ENCODE assay signal across 8 cellular contexts in the genomic region with DNA sequence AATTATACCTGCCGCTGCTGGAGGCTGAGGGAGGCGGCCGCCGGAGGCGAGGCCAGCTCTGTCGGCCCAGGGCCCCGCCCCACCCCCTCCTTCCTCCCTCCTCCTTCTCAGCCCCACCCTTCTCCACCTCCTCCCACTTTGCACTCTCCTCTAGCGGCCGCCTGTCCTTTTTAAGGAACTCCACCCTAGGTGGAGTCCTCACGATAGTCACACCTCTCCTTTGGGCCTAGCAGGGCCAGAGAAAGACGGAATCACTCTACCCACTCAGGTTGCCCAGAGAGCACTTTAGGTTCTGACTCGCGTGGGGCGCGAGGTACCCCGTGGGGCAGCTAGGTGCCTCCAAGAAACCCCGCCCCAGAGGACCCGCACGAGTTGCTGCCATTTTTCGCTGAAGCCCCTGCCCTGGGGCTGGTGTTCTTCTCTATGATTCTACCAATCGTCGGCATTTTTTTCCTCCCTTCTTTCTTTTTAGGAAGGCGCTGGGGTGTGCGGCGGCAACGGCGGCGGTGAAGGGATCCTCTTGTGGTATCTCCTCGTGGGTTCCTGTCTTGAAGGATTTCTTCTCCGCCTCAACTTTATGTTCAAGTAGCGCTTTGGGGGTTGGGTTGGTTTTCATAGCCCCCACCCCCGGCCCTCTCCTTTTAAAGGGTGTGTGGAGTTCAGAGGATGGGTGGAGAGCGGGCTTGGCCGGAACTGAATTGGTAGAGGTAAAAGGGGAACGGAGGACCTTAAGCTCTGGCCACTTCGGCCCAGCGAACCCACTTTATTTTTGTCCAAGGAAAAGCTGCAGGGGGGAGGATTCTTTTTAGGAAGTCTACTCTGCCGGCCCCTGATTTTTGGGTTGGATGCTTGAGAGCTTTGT. TPM values are rescaled to one million over a fixed set of nuclear protein-coding genes. Genes with fewer than 3 reads are reported as not detected.
DNase-seq lines count a peak whose midpoint lies in the region; ATAC-seq and TF ChIP-seq lines count a peak whose summit lies in the region.

KLF8 (plus strand) TSS at position 136 of the 862 bp plus-strand sequence. CDS start 979 bp downstream, outside the sequence.

- no peaks in the 10 kb centered on the region for H3K36me3 ChIP-seq in lower lobe of right lung

- peak within 1 kb of the TSS; percentile 75 for H3K27ac ChIP-seq in lower lobe of right lung

- H3K27me3 ChIP-seq in lower lobe of right lung (ENCODE audit: low read depth): no peaks in the 10 kb centered on the region

- peak within 1 kb of the TSS; percentile 63 for H3K4me3 ChIP-seq in lower lobe of right lung

- ATAC-seq in GM18861 (IDR thresholded peaks at IDR 0.05; ENCODE audit: unreplicated experiment): peak; percentile 48
- peak; percentile 61 for ATAC-seq in HG02884 (IDR thresholded peaks at IDR 0.05; ENCODE audit: unreplicated experiment)
- ATAC-seq in lower lobe of right lung: peak; percentile 85 to 93

- peak; percentile 73 for DNase-seq in cerebellum (ENCODE audit: low spot score)
- peak; percentile 69 for DNase-seq in lower lobe of right lung
- DNase-seq in stimulated activated CD8-positive, alpha-beta memory T cell treated with anti-CD3 and anti-CD28 coated beads, Interleukin-4, amount 100 ng/mL, for 24 hours (ENCODE audit: low read depth): peak; percentile 15
- no peak for DNase-seq in KG1 (lab: John Stamatoyannopoulos, UW)
- no peak for DNase-seq in DMS153 (lab: John Stamatoyannopoulos, UW)

- intact Hi-C loops in T-helper 1 cell treated with Interleukin-12 subunit alpha and Interleukin-12 subunit beta and Interleukin-4 antibody, amounts not matched to agents 30 ng/mL and 1 ng/mL, for 36 hours (cut with micrococcal nuclease): loop anchor here (1.0 to 5.0 kb wide), 9 partner anchors 16 to 1230 kb away; partner anchors contain the start of genes APEX2, RRAGB and SPIN2B
- intact Hi-C loops in lower lobe of right lung (cut with DNase I): no loop called here

- no peak for TF ChIP-seq CTCF in lower lobe of right lung (IDR thresholded peaks at IDR 0.05)

- no peaks in the 10 kb centered on the region for H3K9me3 ChIP-seq in lower lobe of right lung

- no peaks in the 10 kb centered on the region for H3K4me1 ChIP-seq in lower lobe of right lung

RNA-seq across cellular contexts. Expression of gene KLF8, which starts in this region (rescaled TPM):
- 13.5 and 14.3 TPM in 2 replicates for total RNA-seq in T-helper 1 cell treated with Interleukin-12 subunit alpha and Interleukin-12 subunit beta and Interleukin-4 antibody, amounts not matched to agents 30 ng/mL and 1 ng/mL, for 36 hours
- 18.4 TPM for total RNA-seq in cerebellum
- total RNA-seq in lower lobe of right lung: 17.7 TPM

Comparison
In these comparisons a context has a peak if more than half of its experiments do, and no peak if none do; other contexts are left out.
1. DNase-seq: peak in cerebellum (single experiment), lower lobe of right lung (single experiment) and stimulated activated CD8-positive, alpha-beta memory T cell treated with anti-CD3 and anti-CD28 coated beads, Interleukin-4, amount 100 ng/mL, for 24 hours (single experiment); none in KG1 (single experiment) and DMS153 (single experiment).
2. Peak in every context shown above with its lines, with median percentiles within 50 percentile points of each other: ATAC-seq.